Comparison of ENCODE assay signal across 8 cellular contexts in genomic region chr17:45149669-45150603, GRCh38. TPM values are rescaled to one million over a fixed set of nuclear protein-coding genes. Genes with fewer than 3 reads are reported as not detected.
A peak's percentile ranks its signal among the peaks of the same experiment; 100 is the strongest.
DNase-seq lines count a peak whose midpoint lies in the region; ATAC-seq, FAIRE-seq and TF ChIP-seq lines count a peak whose summit lies in the region.

No MANE protein-coding gene starts in this region.

- H3K4me1 ChIP-seq in HUES6 (ENCODE audit: control insufficient read depth, insufficient read depth, low read length) = peaks cover 12% of the 10 kb centered on the region
- peaks cover 16 to 26% of the 10 kb centered on the region in 2 donors for H3K4me1 ChIP-seq in kidney (ENCODE audit: control insufficient read depth in 1 of 2, insufficient read depth in 1 of 2, low read depth in 1 of 2, low read length in 2 of 2)
- peaks cover 12% of the 10 kb centered on the region for H3K4me1 ChIP-seq in smooth muscle cell (ENCODE audit: low read depth)

- TF ChIP-seq CTCF in kidney (IDR thresholded peaks at IDR 0.05; ENCODE audit: borderline replicate concordance, extremely low read depth, insufficient read depth) = no peak
- TF ChIP-seq CTCF in smooth muscle cell (IDR thresholded peaks at IDR 0.05; ENCODE audit: borderline replicate concordance, insufficient read depth, poor library complexity, severe bottlenecking) = no peak

- H3K9ac ChIP-seq in HUES6 (ENCODE audit: low read length) = peak overlapping the region; percentile 85
- peak overlapping the region; percentile 86 to 97 for H3K9ac ChIP-seq in kidney (ENCODE audit: low read length in 2 of 2)
- peak overlapping the region; percentile 77 for H3K9ac ChIP-seq in smooth muscle cell (ENCODE audit: low read depth)

- H3K4me1 Mint-ChIP-seq in T-helper 1 cell treated with Interleukin-12 subunit alpha and Interleukin-12 subunit beta and Interleukin-4 antibody, amounts not matched to agents 30 μg/mL and 1 μg/mL, for 36 hours (ENCODE audit: low read depth) = peaks cover 27% of the 10 kb centered on the region
- H3K4me1 Mint-ChIP-seq in central memory CD8-positive, alpha-beta T cell = peaks cover 50% of the 10 kb centered on the region

- peaks cover 23% of the 10 kb centered on the region for H3F3A ChIP-seq in smooth muscle cell (ENCODE audit: low read depth)

- peaks cover 20% of the 10 kb centered on the region for H3K36me3 Mint-ChIP-seq in T-helper 1 cell treated with Interleukin-12 subunit alpha and Interleukin-12 subunit beta and Interleukin-4 antibody, amounts not matched to agents 30 μg/mL and 1 μg/mL, for 36 hours (ENCODE audit: low read depth)
- H3K36me3 Mint-ChIP-seq in central memory CD8-positive, alpha-beta T cell (ENCODE audit: insufficient read depth) = peaks cover 38% of the 10 kb centered on the region

- H3K27ac ChIP-seq in HUES6 (ENCODE audit: low read depth, low read length) (no peak overlapping the region; the same call in 1 of the 2 replicates), kidney (ENCODE audit: low read depth in 2 of 2, low read length in 2 of 2) (peak overlapping the region; percentile 97 to 100), smooth muscle cell (ENCODE audit: low read depth) (peak overlapping the region; percentile 57)

- H3K27me3 ChIP-seq in HUES6 (ENCODE audit: control insufficient read depth, insufficient read depth, low read length) (no peaks in the 10 kb centered on the region), smooth muscle cell (ENCODE audit: low read depth) (no peaks in the 10 kb centered on the region)

- intact Hi-C loops in kidney (cut with DNase I) = no loop called here

- peak overlapping the region; percentile 96 for H3K4me3 Mint-ChIP-seq in T-helper 1 cell treated with Interleukin-12 subunit alpha and Interleukin-12 subunit beta and Interleukin-4 antibody, amounts not matched to agents 30 μg/mL and 1 μg/mL, for 36 hours
- H3K4me3 Mint-ChIP-seq in central memory CD8-positive, alpha-beta T cell = peak overlapping the region; percentile 95

- H2AFZ ChIP-seq in smooth muscle cell (ENCODE audit: low read depth) = no peak overlapping the region

- peaks cover 45% of the 10 kb centered on the region for H4K20me1 ChIP-seq in smooth muscle cell (ENCODE audit: low read depth)

- peaks cover 32% of the 10 kb centered on the region for H3K79me2 ChIP-seq in smooth muscle cell (ENCODE audit: low read depth)

- peak; percentile 65 for DNase-seq in D341Med (ENCODE audit: low spot score)
- no peak for DNase-seq in central memory CD8-positive, alpha-beta T cell (ENCODE audit: low spot score in 2 of 2)
- DNase-seq in kidney = peak; percentile 92
- no peak for DNase-seq in smooth muscle cell (lab: John Stamatoyannopoulos, UW; ENCODE audit: unreplicated experiment)
- no peak for DNase-seq in frontal cortex (ENCODE audit: low spot score in 2 of 2)

- no peak for ATAC-seq in central memory CD8-positive, alpha-beta T cell (replicated peaks; ENCODE audit: extremely low read depth, poor library complexity, severe bottlenecking)
- no peak for ATAC-seq in GM18511 (IDR thresholded peaks at IDR 0.05; ENCODE audit: unreplicated experiment)

- H3K27me3 Mint-ChIP-seq in T-helper 1 cell treated with Interleukin-12 subunit alpha and Interleukin-12 subunit beta and Interleukin-4 antibody, amounts not matched to agents 30 μg/mL and 1 μg/mL, for 36 hours (ENCODE audit: low read depth) = no peaks in the 10 kb centered on the region
- no peaks in the 10 kb centered on the region for H3K27me3 Mint-ChIP-seq in central memory CD8-positive, alpha-beta T cell

- H3K4me3 ChIP-seq in HUES6 (ENCODE audit: low read depth, low read length) (peak overlapping the region; percentile 93), kidney (ENCODE audit: low read length in 2 of 2) (peak overlapping the region; percentile 78 to 88), smooth muscle cell (peak overlapping the region; percentile 74)

- peak overlapping the region; percentile 95 for H3K4me2 ChIP-seq in smooth muscle cell

- H3K9me3 Mint-ChIP-seq in T-helper 1 cell treated with Interleukin-12 subunit alpha and Interleukin-12 subunit beta and Interleukin-4 antibody, amounts not matched to agents 30 μg/mL and 1 μg/mL, for 36 hours = no peaks in the 10 kb centered on the region
- H3K9me3 Mint-ChIP-seq in central memory CD8-positive, alpha-beta T cell = no peaks in the 10 kb centered on the region

- 1% methylated on average over 56 of the region's 56 CpGs for WGBS in smooth muscle cell (ENCODE audit: low lambda C conversion rate)

- no peaks in the 10 kb centered on the region for H3K36me3 ChIP-seq in HUES6 (ENCODE audit: control insufficient read depth, insufficient read depth, low read length)
- no peaks in the 10 kb centered on the region for H3K36me3 ChIP-seq in kidney (ENCODE audit: control insufficient read depth in 1 of 2, insufficient read depth in 2 of 2, low read length in 2 of 2)
- H3K36me3 ChIP-seq in smooth muscle cell (ENCODE audit: low read depth) = no peaks in the 10 kb centered on the region

- FAIRE-seq in kidney (lab: Jason Lieb, UNC) (no peak), frontal cortex (lab: Jason Lieb, UNC) (no peak)

- H3K9me3 ChIP-seq in HUES6 (ENCODE audit: control insufficient read depth, insufficient read depth, low read depth, low read length) (no peaks in the 10 kb centered on the region), kidney (ENCODE audit: control insufficient read depth in 1 of 2, low read length in 2 of 2) (no peaks in the 10 kb centered on the region), smooth muscle cell (replicated peaks; ENCODE audit: low read depth) (no peaks in the 10 kb centered on the region)

- peak overlapping the region; percentile 100 for H3K27ac Mint-ChIP-seq in T-helper 1 cell treated with Interleukin-12 subunit alpha and Interleukin-12 subunit beta and Interleukin-4 antibody, amounts not matched to agents 30 μg/mL and 1 μg/mL, for 36 hours
- peak overlapping the region; percentile 100 for H3K27ac Mint-ChIP-seq in central memory CD8-positive, alpha-beta T cell (ENCODE audit: low read depth)

RNA-seq across cellular contexts. Expression of gene HEXIM1, which starts 1.7 kb away (rescaled TPM):
- total RNA-seq in kidney (34.7 TPM), smooth muscle cell (9.3 and 13.7 TPM in 2 replicates), frontal cortex (8.6 TPM)
- polyA plus RNA-seq in kidney (ENCODE audit: insufficient read depth, low read depth, low replicate concordance) (25.0 TPM), smooth muscle cell (9.4 TPM in 2 replicates)

RNA-seq across cellular contexts. Expression of gene HEXIM2, which starts 11.7 kb away (rescaled TPM):
- 6.2 TPM for total RNA-seq in kidney
- polyA plus RNA-seq in kidney (ENCODE audit: insufficient read depth, low read depth, low replicate concordance) = 29.1 TPM
- total RNA-seq in smooth muscle cell = 3.4 TPM in 2 replicates
- 6.1 and 6.8 TPM in 2 replicates for polyA plus RNA-seq in smooth muscle cell
- total RNA-seq in frontal cortex = 8.2 TPM

RNA-seq across cellular contexts. Expression of gene ACBD4, which starts 14.4 kb away (rescaled TPM):
- total RNA-seq in kidney (19.2 TPM), smooth muscle cell (0.49 and 4.6 TPM in 2 replicates), frontal cortex (2.4 TPM)
- polyA plus RNA-seq in kidney (ENCODE audit: insufficient read depth, low read depth, low replicate concordance) (46.3 TPM), smooth muscle cell (5.0 and 5.9 TPM in 2 replicates)

RNA-seq across cellular contexts. Expression of gene PLCD3, which starts 17.6 kb away (rescaled TPM):
- 111 TPM for total RNA-seq in kidney
- 14.8 TPM for polyA plus RNA-seq in kidney (ENCODE audit: insufficient read depth, low read depth, low replicate concordance)
- total RNA-seq in smooth muscle cell = 24.0 and 43.3 TPM in 2 replicates
- polyA plus RNA-seq in smooth muscle cell = 33.4 and 33.7 TPM in 2 replicates
- 0.82 TPM for total RNA-seq in frontal cortex

Comparison
In these comparisons a context has a peak if more than half of its experiments do, and no peak if none do; other contexts are left out.
1. DNase-seq: peak in D341Med (single experiment) and kidney (single experiment); none in central memory CD8-positive, alpha-beta T cell (0 of 2), smooth muscle cell (single experiment) and frontal cortex (0 of 2).
2. Peak in every context shown above with its lines, with median percentiles within 50 percentile points of each other: H3K4me3 ChIP-seq and H3K9ac ChIP-seq.